Comparison of ENCODE assay signal across 9 cellular contexts in genomic region chr6:47574789-47575188, GRCh38.
"Had no signal": no experiment of that assay in that cellular context is flagged by ENCODE, and none has a peak within 500 bp of the region (broad histone marks: within the 10 kb centered on the region; RNA-seq: fewer than 3 reads in every experiment).

No MANE protein-coding gene starts in this region.

- FAIRE-seq: H1, HepG2 had no signal

- H3K4me3 Mint-ChIP-seq: GM23338, IgD-negative memory B cell had no signal

- H3K9me3 ChIP-seq: HAP-1 had no signal

- H3K27ac Mint-ChIP-seq: GM23338, IgD-negative memory B cell had no signal

- DNase-seq: H7, KG1 had no signal

- H3K4me3 ChIP-seq: GM23338, HAP-1 had no signal

- ATAC-seq: GM23338, HCT116, HepG2 had no signal

- H3K9me3 Mint-ChIP-seq: GM23338, IgD-negative memory B cell had no signal

- H3K27me3 Mint-ChIP-seq: IgD-negative memory B cell had no signal

- H3K27ac ChIP-seq: HL-60 had no signal
